13 cellular contexts compared by ENCODE assay signal in genomic region chr10:58189269-58189668, GRCh38.
DNase-seq lines count a peak whose midpoint lies in the region; ATAC-seq and TF ChIP-seq lines count a peak whose summit lies in the region.
"Had no signal": no experiment of that assay in that cellular context is flagged by ENCODE, and none has a peak within 500 bp of the region (broad histone marks: within the 10 kb centered on the region; RNA-seq: fewer than 3 reads in every experiment).

No MANE protein-coding gene starts in this region.

- intact Hi-C loops in left ventricle myocardium superior (cut with micrococcal nuclease), result no loop called here

- DNase-seq in cardiac muscle cell (ENCODE audit: low read depth in 1 of 2, low spot score in 1 of 2) (peak; percentile 5 to 18), left ventricle myocardium superior (no peak), adipocyte (ENCODE audit: low read depth) (peak; percentile 73), iris pigment epithelial cell (ENCODE audit: low read depth) (peak; percentile 92), SIG-M5 treated with dmso at 0.1 percent for 504 hours (lab: John Stamatoyannopoulos, UW; ENCODE audit: unreplicated experiment) (no peak)
- no peak for DNase-seq in stimulated activated CD4-positive, alpha-beta T cell treated with anti-CD3 and anti-CD28 coated beads, Interleukin-4, amount 100 ng/mL, for 1 hour
- DNase-seq: activated T-cell treated with anti-CD3 and anti-CD28 coated beads for 4 hours, cerebellar nuclear complex, HFFc6 had no signal

- no peak overlapping the region for H3K4me3 ChIP-seq in cardiac muscle cell
- peak overlapping the region; percentile 14 for H3K4me3 ChIP-seq in adipocyte (ENCODE audit: low read length)
- H3K4me3 ChIP-seq: BLaER1 treated with 17β-estradiol and CSF1 and Interleukin-3, amounts not matched to agents 10 nM and 100 nM; skin epidermis had no signal

- H3K27me3 ChIP-seq in cardiac muscle cell (no peaks in the 10 kb centered on the region), adipocyte (replicated peaks; ENCODE audit: control insufficient read depth, insufficient read depth, low read length) (no peaks in the 10 kb centered on the region)
- H3K27me3 ChIP-seq: BLaER1 treated with 17β-estradiol and CSF1 and Interleukin-3, amounts not matched to agents 10 nM and 100 nM had no signal

- ATAC-seq in left ventricle myocardium superior, result no peak
- no peak for ATAC-seq in HG02970 (IDR thresholded peaks at IDR 0.05; ENCODE audit: low FRiP score, unreplicated experiment)
- no peak for ATAC-seq in GM18520 (IDR thresholded peaks at IDR 0.05; ENCODE audit: unreplicated experiment)

- no peak for TF ChIP-seq CTCF in cardiac muscle cell (IDR thresholded peaks at IDR 0.05; ENCODE audit: low read depth, low read length)

- no peaks in the 10 kb centered on the region for H3K9me3 ChIP-seq in cardiac muscle cell (ENCODE audit: low read depth)
- no peaks in the 10 kb centered on the region for H3K9me3 ChIP-seq in adipocyte (ENCODE audit: control insufficient read depth, low read length)
- H3K9me3 ChIP-seq: BLaER1 treated with 17β-estradiol and CSF1 and Interleukin-3, amounts not matched to agents 10 nM and 100 nM had no signal

- H3K27ac ChIP-seq in cardiac muscle cell, result peak overlapping the region; percentile 47
- H3K27ac ChIP-seq: BLaER1 treated with 17β-estradiol and CSF1 and Interleukin-3, amounts not matched to agents 10 nM and 100 nM; skin epidermis had no signal

- no peak overlapping the region for H3K9ac ChIP-seq in adipocyte (ENCODE audit: low read length)
- H3K9ac ChIP-seq: BLaER1 treated with 17β-estradiol and CSF1 and Interleukin-3, amounts not matched to agents 10 nM and 100 nM had no signal

- H3K4me1 ChIP-seq in cardiac muscle cell (ENCODE audit: low read depth) (peaks cover 3% of the 10 kb centered on the region), adipocyte (ENCODE audit: control insufficient read depth, insufficient read depth, low read length) (peaks cover 13% of the 10 kb centered on the region)
- H3K4me1 ChIP-seq: BLaER1 treated with 17β-estradiol and CSF1 and Interleukin-3, amounts not matched to agents 10 nM and 100 nM had no signal

- H3K36me3 ChIP-seq in cardiac muscle cell (no peaks in the 10 kb centered on the region), adipocyte (ENCODE audit: control insufficient read depth, insufficient read depth, low read length, severe bottlenecking) (peaks cover under 1% of the 10 kb centered on the region)

Comparison
In these comparisons a context has a peak if more than half of its experiments do, and no peak if none do; other contexts are left out.
1. DNase-seq: peak in cardiac muscle cell (2 of 2), adipocyte (single experiment) and iris pigment epithelial cell (single experiment); none in left ventricle myocardium superior (single experiment), SIG-M5 treated with dmso at 0.1 percent for 504 hours (single experiment) and stimulated activated CD4-positive, alpha-beta T cell treated with anti-CD3 and anti-CD28 coated beads, Interleukin-4, amount 100 ng/mL, for 1 hour (single experiment).